Comparison of ENCODE assay signal across 25 cellular contexts in the genomic region with DNA sequence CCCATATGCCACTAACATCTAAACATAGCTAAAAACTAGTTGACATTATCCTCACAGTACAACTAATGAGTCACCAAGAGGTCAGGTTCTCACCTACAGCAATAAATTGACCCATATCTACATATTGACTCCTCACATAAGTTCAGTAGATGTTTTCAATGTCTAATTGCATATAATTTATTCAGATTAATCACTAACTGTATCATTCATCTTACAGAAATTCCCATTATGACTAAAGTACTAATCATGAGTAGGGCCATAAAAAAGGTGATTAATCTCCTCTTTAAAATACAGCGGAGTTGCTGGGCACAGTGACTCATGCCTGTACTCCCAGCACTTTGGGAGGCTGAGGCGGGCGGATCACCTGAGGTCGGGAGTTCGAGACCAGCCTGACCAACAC.
DNase-seq lines count a peak whose midpoint lies in the region; ATAC-seq and TF ChIP-seq lines count a peak whose summit lies in the region.
"Had no signal": no experiment of that assay in that cellular context is flagged by ENCODE, and none has a peak within 500 bp of the region (broad histone marks: within the 10 kb centered on the region; RNA-seq: fewer than 3 reads in every experiment).

No MANE protein-coding gene starts in this region.

- no peak overlapping the region for H3K4me3 ChIP-seq in epithelial cell of proximal tubule (ENCODE audit: low read depth, low read length)
- H3K4me3 ChIP-seq: ascending aorta, esophagus squamous epithelium, tibial artery had no signal

- peak; percentile 63 to 65 for ATAC-seq in activated CD4-positive, CD25-positive, alpha-beta regulatory T cell treated with anti-CD3 and anti-CD28 coated beads, Interleukin-2, amount 50 U/mL, for 24 hours

- POLR2A ChIA-PET in RWPE1 (lab: Yijun Ruan, JAX; ENCODE audit: low non-redundant PET), result no interaction called here

- no peak for TF ChIP-seq CTCF in RWPE1 (conservative IDR thresholded peaks at IDR 0.05; ENCODE audit: low read depth)
- TF ChIP-seq CTCF in epithelial cell of proximal tubule (conservative IDR thresholded peaks at IDR 0.05; ENCODE audit: low read depth, low read length), result no peak

- CTCF ChIA-PET in RWPE1 (lab: Yijun Ruan, JAX), result interaction anchor here (0.6 kb wide), 1 partner anchor 1137 kb away, joined by 3 read pairs; a partner anchor contains a TSS

- no peak overlapping the region for H3K27ac ChIP-seq in RWPE1
- H3K27ac ChIP-seq: 22Rv1, ascending aorta, esophagus squamous epithelium, HL-60, tibial artery had no signal

- DNase-seq in activated CD4-positive, CD25-positive, alpha-beta regulatory T cell (lab: John Stamatoyannopoulos, UW), result no peak
- DNase-seq in RWPE1 (ENCODE audit: low spot score) (peak; percentile 67), epithelial cell of proximal tubule (ENCODE audit: low read depth) (peak; percentile 36), superior temporal gyrus (ENCODE audit: extremely low spot score) (peak; percentile 0), NCI-H1436 (lab: John Stamatoyannopoulos, UW) (no peak), NCI-H524 treated with DMSO at 0.1 percent for 48 hours (lab: John Stamatoyannopoulos, UW) (no peak)
- DNase-seq in activated naive CD4-positive, alpha-beta T cell treated with anti-CD3 and anti-CD28 coated beads, Interleukin-2, amount 50 U/mL, for 16 hours, result no peak
- DNase-seq: activated CD4-positive, alpha-beta T cell treated with anti-CD3 and anti-CD28 coated beads for 48 hours; AML-193; CD8-positive, alpha-beta memory T cell; esophagus squamous epithelium; glutamatergic neuron; mesendoderm; MV-4-11; naive B cell; NCI-H187; NCI-H69; retina; SHP77; SW 1271; tibial artery had no signal

Comparison
In these comparisons a context has a peak if more than half of its experiments do, and no peak if none do; other contexts are left out.
1. DNase-seq: peak in RWPE1 (single experiment), epithelial cell of proximal tubule (single experiment) and superior temporal gyrus (single experiment); none in activated CD4-positive, CD25-positive, alpha-beta regulatory T cell (0 of 4), activated naive CD4-positive, alpha-beta T cell treated with anti-CD3 and anti-CD28 coated beads, Interleukin-2, amount 50 U/mL, for 16 hours (single experiment), NCI-H1436 (single experiment) and NCI-H524 treated with DMSO at 0.1 percent for 48 hours (single experiment).